In genomic region chr16:85551319-85551978, GRCh38 we compare ENCODE assay signal across 1 cellular context.
TF ChIP-seq lines count a peak whose summit lies in the region.

No MANE protein-coding gene starts in this region.

TF ChIP-seq in WTC11, 78 proteins besides CTCF, POLR2A, EP300 and RAD21 (continued from another document):
- TF ChIP-seq ARID4B (CRISPR knock-in tag; IDR thresholded peaks at IDR 0.05; ENCODE audit: borderline replicate concordance) (no peak), PREB (CRISPR knock-in tag; IDR thresholded peaks at IDR 0.05; ENCODE audit: borderline replicate concordance) (no peak), FOXJ3 (CRISPR knock-in tag; IDR thresholded peaks at IDR 0.05; ENCODE audit: borderline replicate concordance) (no peak), RORB (CRISPR knock-in tag; IDR thresholded peaks at IDR 0.05) (no peak), ERG (CRISPR knock-in tag; IDR thresholded peaks at IDR 0.05) (no peak), ZBTB21 (CRISPR knock-in tag; IDR thresholded peaks at IDR 0.05; ENCODE audit: borderline replicate concordance) (no peak)
